14 cellular contexts compared by ENCODE assay signal in the genomic region with DNA sequence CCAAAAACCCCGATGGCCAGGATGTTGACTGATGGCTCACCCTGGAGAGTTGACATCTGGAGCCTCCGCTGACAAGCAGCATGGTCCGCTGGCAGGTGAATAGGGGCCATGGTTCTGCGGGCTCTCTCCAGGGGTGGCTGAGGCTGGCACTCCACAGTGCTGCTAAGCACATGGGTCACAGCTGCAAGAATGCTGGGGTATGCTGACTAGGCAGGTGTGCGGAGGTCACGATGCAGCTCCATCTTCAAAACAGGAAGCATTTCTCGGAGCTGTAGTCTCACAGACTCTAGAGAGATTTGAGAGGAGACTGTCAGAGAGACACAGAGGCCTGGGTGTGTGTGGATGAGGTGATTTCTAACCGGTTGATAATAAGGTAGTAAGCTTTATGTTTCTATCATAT.
DNase-seq lines count a peak whose midpoint lies in the region; ATAC-seq and TF ChIP-seq lines count a peak whose summit lies in the region.
"Had no signal": no experiment of that assay in that cellular context is flagged by ENCODE, and none has a peak within 500 bp of the region (broad histone marks: within the 10 kb centered on the region; RNA-seq: fewer than 3 reads in every experiment).

No MANE protein-coding gene starts in this region.

- no peaks in the 10 kb centered on the region for H3K36me3 ChIP-seq in OCI-LY7 (ENCODE audit: insufficient read depth, low read length)

- H3K79me2 ChIP-seq in OCI-LY7 (ENCODE audit: insufficient read depth, low read depth, low read length), result no peaks in the 10 kb centered on the region

- peak overlapping the region; percentile 48 for H3K4me3 Mint-ChIP-seq in stimulated activated naive CD8-positive, alpha-beta T cell treated with anti-CD3 and anti-CD28 coated beads, Interleukin-15, Interleukin-2, amounts not matched to agents 100 ng/mL and 50 ng/mL, for 24 hours

- CTCF ChIA-PET in OCI-LY7 (lab: Charles Lee; ENCODE audit: unreplicated experiment), result interaction anchor here (0.5 kb wide), 2 partner anchors 342 to 343 kb away, joined by 3 to 13 read pairs; no protein-coding TSS in a partner anchor

- ATAC-seq in Right ventricle myocardium inferior, result peak; percentile 34
- ATAC-seq in left ventricle myocardium superior, result no peak
- peak; percentile 41 to 71 for ATAC-seq in activated naive CD4-positive, alpha-beta T cell treated with anti-CD3 and anti-CD28 coated beads, Interleukin-2, amount 50 U/mL, for 72 hours
- no peak for ATAC-seq in GM18909 (IDR thresholded peaks at IDR 0.05; ENCODE audit: poor library complexity, unreplicated experiment)

- H4K20me1 ChIP-seq in OCI-LY7 (ENCODE audit: insufficient read depth, low read length), result no peaks in the 10 kb centered on the region

- peak overlapping the region; percentile 85 to 87 for H3K27ac Mint-ChIP-seq in activated naive CD4-positive, alpha-beta T cell treated with anti-CD3 and anti-CD28 coated beads, Interleukin-2, amount 50 U/mL, for 72 hours
- peak overlapping the region; percentile 81 for H3K27ac Mint-ChIP-seq in stimulated activated naive CD8-positive, alpha-beta T cell treated with anti-CD3 and anti-CD28 coated beads, Interleukin-15, Interleukin-2, amounts not matched to agents 100 ng/mL and 50 ng/mL, for 24 hours

- H3K27me3 Mint-ChIP-seq in stimulated activated naive CD8-positive, alpha-beta T cell treated with anti-CD3 and anti-CD28 coated beads, Interleukin-15, Interleukin-2, amounts not matched to agents 100 ng/mL and 50 ng/mL, for 24 hours, result no peaks in the 10 kb centered on the region

- H3K4me1 Mint-ChIP-seq in stimulated activated naive CD8-positive, alpha-beta T cell treated with anti-CD3 and anti-CD28 coated beads, Interleukin-15, Interleukin-2, amounts not matched to agents 100 ng/mL and 50 ng/mL, for 24 hours (ENCODE audit: low read depth), result peaks cover 54% of the 10 kb centered on the region

- intact Hi-C loops in Right ventricle myocardium inferior (cut with DNase I) (no loop called here), left ventricle myocardium superior (cut with micrococcal nuclease) (no loop called here), OCI-LY7 (cut with micrococcal nuclease; ENCODE audit: unreplicated experiment) (no loop called here), head of caudate nucleus (cut with DNase I) (no loop called here)

- POLR2A ChIA-PET in OCI-LY7 (lab: Charles Lee), result interaction anchor here (0.6 to 1.2 kb wide), 3 partner anchors 14 to 50 kb away, joined by 3 to 5 read pairs (median 4); no protein-coding TSS in a partner anchor

- peaks cover 20% of the 10 kb centered on the region for H3K4me1 ChIP-seq in OCI-LY7 (ENCODE audit: insufficient read depth, low read length, poor library complexity, severe bottlenecking)

- H2AFZ ChIP-seq in OCI-LY7 (ENCODE audit: low read length), result peak overlapping the region; percentile 68

- H3K36me3 Mint-ChIP-seq in activated naive CD4-positive, alpha-beta T cell treated with anti-CD3 and anti-CD28 coated beads, Interleukin-2, amount 50 U/mL, for 72 hours, result peaks cover 0 to 5% of the 10 kb centered on the region in 2 donors
- H3K36me3 Mint-ChIP-seq in stimulated activated naive CD8-positive, alpha-beta T cell treated with anti-CD3 and anti-CD28 coated beads, Interleukin-15, Interleukin-2, amounts not matched to agents 100 ng/mL and 50 ng/mL, for 24 hours (ENCODE audit: low read depth), result peaks cover 8% of the 10 kb centered on the region

- H3K27ac ChIP-seq in OCI-LY7 (ENCODE audit: low read depth, low read length, poor library complexity, severe bottlenecking), result peak overlapping the region; percentile 19
- H3K27ac ChIP-seq: HL-60 had no signal

- no peaks in the 10 kb centered on the region for H3K9me3 ChIP-seq in OCI-LY7 (ENCODE audit: low read length)

- no peaks in the 10 kb centered on the region for H3K9me2 ChIP-seq in OCI-LY7 (ENCODE audit: insufficient read depth, low read length)

- DNase-seq in Right ventricle myocardium inferior (ENCODE audit: missing footprints) (no peak), left ventricle myocardium superior (no peak), OCI-LY7 (ENCODE audit: low spot score) (peak; percentile 81), head of caudate nucleus (no peak), LoVo (ENCODE audit: low spot score) (no peak)
- peak in 1 of 2 donors; percentile 4 for DNase-seq in activated naive CD4-positive, alpha-beta T cell treated with anti-CD3 and anti-CD28 coated beads, Interleukin-2, amount 50 U/mL, for 72 hours (ENCODE audit: low spot score in 2 of 2)
- DNase-seq: AML-193, dermis blood vessel endothelial cell, kidney glomerular epithelial cell, NCI-H1048, occipital lobe had no signal

- peaks cover 0 to 17% of the 10 kb centered on the region in 2 donors for H3K9me3 Mint-ChIP-seq in activated naive CD4-positive, alpha-beta T cell treated with anti-CD3 and anti-CD28 coated beads, Interleukin-2, amount 50 U/mL, for 72 hours
- H3K9me3 Mint-ChIP-seq in stimulated activated naive CD8-positive, alpha-beta T cell treated with anti-CD3 and anti-CD28 coated beads, Interleukin-15, Interleukin-2, amounts not matched to agents 100 ng/mL and 50 ng/mL, for 24 hours, result peaks cover 8% of the 10 kb centered on the region

- H3K4me3 ChIP-seq in OCI-LY7 (ENCODE audit: low read depth, low read length, poor library complexity, severe bottlenecking), result no peak overlapping the region

- BruUV-seq in OCI-LY7 (replicated peaks; lab: Mats Ljungman, UMichigan), result no TSS peak

- no peak for TF ChIP-seq CTCF in OCI-LY7 (conservative IDR thresholded peaks at IDR 0.05; ENCODE audit: low read length)

- H3K4me2 ChIP-seq in OCI-LY7 (ENCODE audit: low read length), result peak overlapping the region; percentile 48; the same call in 1 of the 2 replicates

Comparison
In these comparisons a context has a peak if more than half of its experiments do, and no peak if none do; other contexts are left out.
1. ATAC-seq: peak in Right ventricle myocardium inferior (single experiment) and activated naive CD4-positive, alpha-beta T cell treated with anti-CD3 and anti-CD28 coated beads, Interleukin-2, amount 50 U/mL, for 72 hours (2 of 2); none in left ventricle myocardium superior (single experiment) and GM18909 (single experiment).